1 cellular context compared by ENCODE assay signal in genomic region chr11:8959546-8960166, GRCh38.
TF ChIP-seq lines count a peak whose summit lies in the region.

No MANE protein-coding gene starts in this region.

TF ChIP-seq in WTC11, 78 proteins besides CTCF, POLR2A, EP300 and RAD21 (continued from another document):
- TF ChIP-seq ATF6 (CRISPR knock-in tag; IDR thresholded peaks at IDR 0.05) (no peak), ATF3 (CRISPR knock-in tag; conservative IDR thresholded peaks at IDR 0.05) (no peak)
